1 cellular context compared by ENCODE assay signal in the genomic region with DNA sequence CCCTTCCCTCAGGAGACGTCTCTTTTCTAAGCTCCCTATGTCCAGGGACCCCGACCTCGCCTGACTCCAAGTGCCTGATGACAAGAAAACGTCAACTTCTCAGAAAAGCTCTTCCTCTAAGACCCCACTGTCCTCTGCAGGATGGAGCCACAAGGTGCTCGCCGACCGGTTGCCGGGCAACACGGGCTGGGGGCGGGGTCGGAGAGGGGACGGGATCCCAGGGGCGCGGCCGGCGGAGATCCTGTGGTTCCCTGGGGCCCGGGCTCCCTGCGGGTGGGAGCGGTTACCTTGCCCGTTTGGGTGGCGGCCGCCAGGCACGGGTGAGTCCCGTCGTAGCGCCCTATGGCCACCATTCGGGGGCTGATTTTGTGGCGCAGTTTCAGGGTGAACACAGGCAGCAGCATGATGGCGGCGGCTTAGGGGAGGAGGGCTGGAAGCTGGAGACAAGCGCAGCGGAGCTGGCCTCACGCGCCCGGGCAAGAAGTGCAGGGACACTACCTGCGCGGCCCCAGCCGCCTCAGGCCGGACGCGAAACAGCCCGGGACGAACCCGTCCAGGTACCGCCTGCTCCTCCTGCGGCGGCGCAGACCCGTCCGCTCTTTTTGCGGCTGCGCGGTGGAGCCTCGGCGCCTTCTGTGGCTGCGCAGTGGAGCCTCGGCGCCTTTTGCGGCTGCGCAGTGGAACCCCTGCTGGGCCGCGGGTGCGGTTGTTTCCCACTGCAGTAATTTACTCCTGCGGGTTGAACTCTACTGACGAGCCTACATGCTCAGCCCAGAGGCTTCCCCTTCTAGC.
TF ChIP-seq lines count a peak whose summit lies in the region.

A gene with protein sequence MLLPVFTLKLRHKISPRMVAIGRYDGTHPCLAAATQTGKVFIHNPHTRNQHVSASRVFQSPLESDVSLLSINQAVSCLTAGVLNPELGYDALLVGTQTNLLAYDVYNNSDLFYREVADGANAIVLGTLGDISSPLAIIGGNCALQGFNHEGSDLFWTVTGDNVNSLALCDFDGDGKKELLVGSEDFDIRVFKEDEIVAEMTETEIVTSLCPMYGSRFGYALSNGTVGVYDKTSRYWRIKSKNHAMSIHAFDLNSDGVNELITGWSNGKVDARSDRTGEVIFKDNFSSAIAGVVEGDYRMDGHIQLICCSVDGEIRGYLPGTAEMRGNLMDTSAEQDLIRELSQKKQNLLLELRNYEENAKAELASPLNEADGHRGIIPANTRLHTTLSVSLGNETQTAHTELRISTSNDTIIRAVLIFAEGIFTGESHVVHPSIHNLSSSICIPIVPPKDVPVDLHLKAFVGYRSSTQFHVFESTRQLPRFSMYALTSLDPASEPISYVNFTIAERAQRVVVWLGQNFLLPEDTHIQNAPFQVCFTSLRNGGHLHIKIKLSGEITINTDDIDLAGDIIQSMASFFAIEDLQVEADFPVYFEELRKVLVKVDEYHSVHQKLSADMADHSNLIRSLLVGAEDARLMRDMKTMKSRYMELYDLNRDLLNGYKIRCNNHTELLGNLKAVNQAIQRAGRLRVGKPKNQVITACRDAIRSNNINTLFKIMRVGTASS (minus strand): TSS at position 566 of the 792 bp plus-strand sequence. CDS start 162 bp downstream, at position 404.

TF ChIP-seq in HepG2, 621 proteins besides CTCF, POLR2A, EP300 and RAD21 (continued from another document and continues in another):
- no peak for TF ChIP-seq PTBP1 (IDR thresholded peaks at IDR 0.05; ENCODE audit: low read depth, low read length, poor library complexity, severe bottlenecking)
- TF ChIP-seq, protein P1, sequence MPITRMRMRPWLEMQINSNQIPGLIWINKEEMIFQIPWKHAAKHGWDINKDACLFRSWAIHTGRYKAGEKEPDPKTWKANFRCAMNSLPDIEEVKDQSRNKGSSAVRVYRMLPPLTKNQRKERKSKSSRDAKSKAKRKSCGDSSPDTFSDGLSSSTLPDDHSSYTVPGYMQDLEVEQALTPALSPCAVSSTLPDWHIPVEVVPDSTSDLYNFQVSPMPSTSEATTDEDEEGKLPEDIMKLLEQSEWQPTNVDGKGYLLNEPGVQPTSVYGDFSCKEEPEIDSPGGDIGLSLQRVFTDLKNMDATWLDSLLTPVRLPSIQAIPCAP (CRISPR knock-in tag; IDR thresholded peaks at IDR 0.05; ENCODE audit: low read depth): no peak
- 0 out of 2 replicates have a peak, but pooled peaks have one; percentile 26 for TF ChIP-seq HIC2 (CRISPR knock-in tag; IDR thresholded peaks at IDR 0.05; ENCODE audit: low read depth)
- TF ChIP-seq MEF2D (CRISPR knock-in tag; IDR thresholded peaks at IDR 0.05): peak; percentile 87
- no peak; the same call in 1 of the 2 replicates for TF ChIP-seq NCOA2 (CRISPR knock-in tag; IDR thresholded peaks at IDR 0.05)
- TF ChIP-seq SIX1 (CRISPR knock-in tag; IDR thresholded peaks at IDR 0.05; ENCODE audit: borderline replicate concordance): no peak; the same call in 1 of the 2 replicates
- no peak; the same call in 1 of the 2 replicates for TF ChIP-seq RFXAP (CRISPR knock-in tag; IDR thresholded peaks at IDR 0.05; ENCODE audit: borderline replicate concordance)
- no peak for TF ChIP-seq MBNL3 (CRISPR knock-in tag; conservative IDR thresholded peaks at IDR 0.05)
- no peak for TF ChIP-seq HNF1A (IDR thresholded peaks at IDR 0.05; ENCODE audit: low read depth)
- TF ChIP-seq HNF1A (CRISPR knock-in tag; IDR thresholded peaks at IDR 0.05; ENCODE audit: borderline replicate concordance): no peak
- TF ChIP-seq THAP8 (CRISPR knock-in tag; IDR thresholded peaks at IDR 0.05; ENCODE audit: borderline replicate concordance): peak; percentile 80; the same call in 1 of the 2 replicates
- TF ChIP-seq ZNF660 (CRISPR knock-in tag; IDR thresholded peaks at IDR 0.05; ENCODE audit: borderline replicate concordance, low read depth): no peak
- TF ChIP-seq SMAD1 (CRISPR knock-in tag; IDR thresholded peaks at IDR 0.05; ENCODE audit: borderline replicate concordance, low read depth): peak; percentile 96
- TF ChIP-seq TGIF2 (CRISPR knock-in tag; IDR thresholded peaks at IDR 0.05): peak; percentile 40; the same call in 1 of the 2 replicates
- peak; percentile 77 for TF ChIP-seq MYC (CRISPR knock-in tag; IDR thresholded peaks at IDR 0.05; ENCODE audit: borderline replicate concordance)
- peak; percentile 68 for TF ChIP-seq ZNF230 (CRISPR knock-in tag; IDR thresholded peaks at IDR 0.05)
- no peak for TF ChIP-seq RAD51 (IDR thresholded peaks at IDR 0.05; ENCODE audit: borderline replicate concordance)
- TF ChIP-seq, protein P2, sequence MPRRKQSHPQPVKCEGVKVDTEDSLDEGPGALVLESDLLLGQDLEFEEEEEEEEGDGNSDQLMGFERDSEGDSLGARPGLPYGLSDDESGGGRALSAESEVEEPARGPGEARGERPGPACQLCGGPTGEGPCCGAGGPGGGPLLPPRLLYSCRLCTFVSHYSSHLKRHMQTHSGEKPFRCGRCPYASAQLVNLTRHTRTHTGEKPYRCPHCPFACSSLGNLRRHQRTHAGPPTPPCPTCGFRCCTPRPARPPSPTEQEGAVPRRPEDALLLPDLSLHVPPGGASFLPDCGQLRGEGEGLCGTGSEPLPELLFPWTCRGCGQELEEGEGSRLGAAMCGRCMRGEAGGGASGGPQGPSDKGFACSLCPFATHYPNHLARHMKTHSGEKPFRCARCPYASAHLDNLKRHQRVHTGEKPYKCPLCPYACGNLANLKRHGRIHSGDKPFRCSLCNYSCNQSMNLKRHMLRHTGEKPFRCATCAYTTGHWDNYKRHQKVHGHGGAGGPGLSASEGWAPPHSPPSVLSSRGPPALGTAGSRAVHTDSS (CRISPR knock-in tag; conservative IDR thresholded peaks at IDR 0.05): no peak
- TF ChIP-seq ZNF737 (CRISPR knock-in tag; IDR thresholded peaks at IDR 0.05; ENCODE audit: borderline replicate concordance): no peak; the same call in 1 of the 2 replicates
- peak; percentile 73; the same call in 1 of the 2 replicates for TF ChIP-seq SNAPC2 (CRISPR knock-in tag; IDR thresholded peaks at IDR 0.05)
- no peak for TF ChIP-seq MLLT10 (CRISPR knock-in tag; IDR thresholded peaks at IDR 0.05)
- TF ChIP-seq BHLHE40 (IDR thresholded peaks at IDR 0.05; ENCODE audit: low read length): no peak
- TF ChIP-seq ELF1 (CRISPR knock-in tag; IDR thresholded peaks at IDR 0.05): peak; percentile 21; the same call in 1 of the 2 replicates
- TF ChIP-seq, protein P3, sequence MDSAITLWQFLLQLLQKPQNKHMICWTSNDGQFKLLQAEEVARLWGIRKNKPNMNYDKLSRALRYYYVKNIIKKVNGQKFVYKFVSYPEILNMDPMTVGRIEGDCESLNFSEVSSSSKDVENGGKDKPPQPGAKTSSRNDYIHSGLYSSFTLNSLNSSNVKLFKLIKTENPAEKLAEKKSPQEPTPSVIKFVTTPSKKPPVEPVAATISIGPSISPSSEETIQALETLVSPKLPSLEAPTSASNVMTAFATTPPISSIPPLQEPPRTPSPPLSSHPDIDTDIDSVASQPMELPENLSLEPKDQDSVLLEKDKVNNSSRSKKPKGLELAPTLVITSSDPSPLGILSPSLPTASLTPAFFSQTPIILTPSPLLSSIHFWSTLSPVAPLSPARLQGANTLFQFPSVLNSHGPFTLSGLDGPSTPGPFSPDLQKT (CRISPR knock-in tag; IDR thresholded peaks at IDR 0.05; ENCODE audit: borderline replicate concordance): 0 out of 2 replicates have a peak, but pooled peaks have one; percentile 61
- no peak for TF ChIP-seq DMTF1 (CRISPR knock-in tag; IDR thresholded peaks at IDR 0.05)
- TF ChIP-seq BATF2 (CRISPR knock-in tag; IDR thresholded peaks at IDR 0.05): no peak
- no peak; the same call in 1 of the 2 replicates for TF ChIP-seq ZNF12 (CRISPR knock-in tag; IDR thresholded peaks at IDR 0.05)
- no peak for TF ChIP-seq HNRNPK (IDR thresholded peaks at IDR 0.05; ENCODE audit: low read depth, low read length, poor library complexity, severe bottlenecking)
- no peak for TF ChIP-seq PLRG1 (conservative IDR thresholded peaks at IDR 0.05)
- peak; percentile 85 for TF ChIP-seq ZNF883 (CRISPR knock-in tag; IDR thresholded peaks at IDR 0.05; ENCODE audit: not compliant biosample characterization)
- TF ChIP-seq PITX1 (CRISPR knock-in tag; IDR thresholded peaks at IDR 0.05): no peak; the same call in 1 of the 2 replicates
- TF ChIP-seq ZNF747 (CRISPR knock-in tag; IDR thresholded peaks at IDR 0.05; ENCODE audit: borderline replicate concordance): peak; percentile 93
- no peak for TF ChIP-seq FLYWCH1 (CRISPR knock-in tag; IDR thresholded peaks at IDR 0.05)
- TF ChIP-seq ZNF567 (CRISPR knock-in tag; IDR thresholded peaks at IDR 0.05; ENCODE audit: borderline replicate concordance): peak; percentile 78; the same call in 1 of the 2 replicates
